Comparison of ENCODE assay signal across 22 cellular contexts in genomic region chr2:181660181-181660580, GRCh38. TPM values are rescaled to one million over a fixed set of nuclear protein-coding genes. Genes with fewer than 3 reads are reported as not detected.
"Had no signal": no experiment of that assay in that cellular context is flagged by ENCODE, and none has a peak within 500 bp of the region (broad histone marks: within the 10 kb centered on the region; RNA-seq: fewer than 3 reads in every experiment).

No MANE protein-coding gene starts in this region.

- H3K9me3 ChIP-seq: lower lobe of right lung, sigmoid colon, transverse colon, uterus had no signal

- DNase-seq: activated B cell treated with CpG ODN at 0.5 μM for 24 hours; activated CD4-positive, alpha-beta T cell treated with anti-CD3 and anti-CD28 coated beads for 36 hours; activated CD4-positive, alpha-beta T cell treated with anti-CD3 and anti-CD28 coated beads, Interleukin-2, amount 50 U/mL, for 4 hours; activated CD8-positive, alpha-beta memory T cell treated with anti-CD3 and anti-CD28 coated beads for 24 hours; activated CD8-positive, alpha-beta memory T cell treated with anti-CD3 and anti-CD28 coated beads, Interleukin-2, amount 50 U/mL, for 4 hours; activated T-cell treated with anti-CD3 and anti-CD28 coated beads, Interleukin-2, amount 50 U/mL, for 24 hours; aorta; heart left ventricle; kidney; lower lobe of right lung; mesendoderm; naive thymus-derived CD4-positive, alpha-beta T cell; sigmoid colon; stimulated activated CD4-positive, alpha-beta T cell treated with anti-CD3 and anti-CD28 coated beads, Interleukin-2, amount 100 ng/mL, for 48 hours; stimulated activated CD8-positive, alpha-beta memory T cell treated with anti-CD3 and anti-CD28 coated beads, Interleukin-4, amount 100 ng/mL, for 48 hours; stimulated activated naive B cell treated with anti-CD40 and anti-IgM and Interleukin-4, amounts not matched to agents 10 μg/mL and 1 μg/mL and 100 μg/mL, for 72 hours; transverse colon; uterus had no signal

- H3K27ac ChIP-seq: epithelial cell of prostate, heart left ventricle, lower lobe of right lung, sigmoid colon, transverse colon, uterus had no signal

- H3K36me3 ChIP-seq: heart left ventricle, lower lobe of right lung, sigmoid colon, transverse colon, uterus had no signal

- H3K27me3 ChIP-seq: uterus had no signal

- ATAC-seq: activated CD4-positive, alpha-beta T cell treated with anti-CD3 and anti-CD28 coated beads for 36 hours; activated naive CD4-positive, alpha-beta T cell treated with anti-CD3 and anti-CD28 coated beads, Interleukin-2, amount 50 U/mL, for 72 hours; activated T-helper 17 cell treated with anti-CD3 and anti-CD28 coated beads, Interleukin-2, amount 50 U/mL, for 72 hours; heart left ventricle; left lobe of liver; lower lobe of right lung; naive thymus-derived CD4-positive, alpha-beta T cell; stimulated activated naive B cell treated with anti-CD40 and anti-IgM and Interleukin-4, amounts not matched to agents 10 μg/mL and 1 μg/mL and 100 μg/mL, for 72 hours had no signal

- H3K4me3 ChIP-seq: heart left ventricle, lower lobe of right lung, sigmoid colon, transverse colon, uterus had no signal

RNA-seq across cellular contexts. Expression of gene CERKL, which starts 3.3 kb away (rescaled TPM):
- polyA plus RNA-seq: heart left ventricle had no signal

RNA-seq across cellular contexts. Expression of gene NEUROD1, which starts 20.1 kb away (rescaled TPM):
- polyA plus RNA-seq: heart left ventricle; naive thymus-derived CD4-positive, alpha-beta T cell had no signal
